Comparison of ENCODE assay signal across 9 cellular contexts in genomic region chr3:190863119-190863465, GRCh38. TPM values are rescaled to one million over a fixed set of nuclear protein-coding genes. Genes with fewer than 3 reads are reported as not detected.
A peak's percentile ranks its signal among the peaks of the same experiment; 100 is the strongest.
DNase-seq lines count a peak whose midpoint lies in the region; TF ChIP-seq lines count a peak whose summit lies in the region.
"Had no signal": no experiment of that assay in that cellular context is flagged by ENCODE, and none has a peak within 500 bp of the region (broad histone marks: within the 10 kb centered on the region; RNA-seq: fewer than 3 reads in every experiment).

No MANE protein-coding gene starts in this region.

- H3K9me3 Mint-ChIP-seq in endodermal cell = no peaks in the 10 kb centered on the region
- no peaks in the 10 kb centered on the region for H3K9me3 Mint-ChIP-seq in nephron progenitor cell

- H3K27me3 Mint-ChIP-seq in endodermal cell (ENCODE audit: insufficient read depth) = peaks cover 55% of the 10 kb centered on the region
- peaks cover 62% of the 10 kb centered on the region for H3K27me3 Mint-ChIP-seq in nephron progenitor cell (ENCODE audit: low read depth, poor library complexity)

- H3K4me3 ChIP-seq in endodermal cell (ENCODE audit: low read length) = peak overlapping the region; percentile 84

- H3K4me1 Mint-ChIP-seq in endodermal cell (peaks cover 4% of the 10 kb centered on the region), nephron progenitor cell (peaks cover 4% of the 10 kb centered on the region)

- TF ChIP-seq CTCF in C4-2B (conservative IDR thresholded peaks at IDR 0.05) = no peak
- no peak for TF ChIP-seq CTCF in endodermal cell (conservative IDR thresholded peaks at IDR 0.05)
- TF ChIP-seq CTCF in nephron progenitor cell (IDR thresholded peaks at IDR 0.05) = no peak

- DNase-seq in LHCN-M2 (ENCODE audit: low read depth) (peak; percentile 16), endodermal cell (no peak), nephron progenitor cell (no peak), NCI-H1930 (lab: John Stamatoyannopoulos, UW) (no peak), islet precursor cell (no peak), amygdala (lab: John Stamatoyannopoulos, UW) (no peak), activated gamma-delta T cell treated with Interleukin-2 at 50 U/mL for 16 hours (no peak)

- whole genome bisulfite sequencing in endodermal cell (ENCODE audit: insufficient coverage in 1 of 2, insufficient read length in 1 of 2), 2 experiments = 0 to 13% methylated on average over 1 to 6 of the region's 6 CpGs

- H3K36me3 ChIP-seq in endodermal cell (ENCODE audit: control insufficient read depth, insufficient read depth, low read length) = no peaks in the 10 kb centered on the region

- H3K27ac Mint-ChIP-seq in endodermal cell (no peak overlapping the region), nephron progenitor cell (no peak overlapping the region)

- no peaks in the 10 kb centered on the region for H3K4me1 ChIP-seq in endodermal cell (ENCODE audit: control insufficient read depth, insufficient read depth, low read length)

- no peaks in the 10 kb centered on the region for H3K36me3 Mint-ChIP-seq in endodermal cell (ENCODE audit: low read depth)
- H3K36me3 Mint-ChIP-seq in nephron progenitor cell (ENCODE audit: low read depth) = no peaks in the 10 kb centered on the region

- no peaks in the 10 kb centered on the region for H3K9me3 ChIP-seq in endodermal cell (ENCODE audit: control insufficient read depth, low read length)

- H3K9ac ChIP-seq in endodermal cell (ENCODE audit: extremely low read depth, low read length, poor library complexity, severe bottlenecking) = peak overlapping the region; percentile 23

- H3K27ac ChIP-seq in C4-2B = peak overlapping the region; percentile 70
- no peak overlapping the region for H3K27ac ChIP-seq in endodermal cell (ENCODE audit: low read depth, low read length)

- H3K4me3 Mint-ChIP-seq in endodermal cell (peak overlapping the region; percentile 70), nephron progenitor cell (peak overlapping the region; percentile 85)

- peaks cover 55% of the 10 kb centered on the region for H3K27me3 ChIP-seq in endodermal cell (ENCODE audit: control insufficient read depth, insufficient read depth, low read length, poor library complexity, severe bottlenecking)

RNA-seq across cellular contexts. Expression of gene GMNC, which starts 0.6 kb away (rescaled TPM):
- total RNA-seq in LHCN-M2 (2014; rRNA removed) = 0.75 TPM in 1 of 2 replicates, not detected in the other
- polyA plus RNA-seq in LHCN-M2 (2012) = not detected
- not detected for total RNA-seq in endodermal cell
- polyA plus RNA-seq in endodermal cell (2013, experiment 1 of 2) = 0.32 TPM
- polyA plus RNA-seq in endodermal cell (2013, experiment 2 of 2) = 0.62 TPM
- total RNA-seq: NCI-H460 had no signal
